In the genomic region with DNA sequence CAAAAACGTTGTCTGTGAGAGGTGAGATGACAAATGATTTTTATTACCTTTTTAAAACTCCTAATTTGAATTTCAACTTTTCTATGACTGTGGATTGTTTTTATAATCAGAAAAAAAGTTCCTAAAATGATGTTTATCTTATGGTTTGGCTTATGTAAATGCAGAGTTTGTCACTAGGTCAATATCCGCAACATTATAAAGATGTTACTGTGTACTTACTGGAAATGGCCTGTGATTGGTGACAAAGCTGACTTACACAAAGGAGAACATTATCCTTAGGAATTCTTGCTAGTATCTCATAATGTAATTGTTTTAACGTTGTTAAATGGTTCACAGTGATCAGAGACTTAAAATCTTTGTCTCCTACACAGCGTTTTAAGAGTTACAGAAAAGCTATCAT, we compare ENCODE assay signal across 27 cellular contexts.
"Had no signal": no experiment of that assay in that cellular context is flagged by ENCODE, and none has a peak within 500 bp of the region (broad histone marks: within the 10 kb centered on the region; RNA-seq: fewer than 3 reads in every experiment).

No MANE protein-coding gene starts in this region.

- H3K27ac ChIP-seq: colonic mucosa, epithelial cell of prostate, esophagus squamous epithelium, gastrocnemius medialis, heart right ventricle, left lung, lower lobe of right lung had no signal

- H3K4me1 ChIP-seq: colonic mucosa, esophagus squamous epithelium, gastrocnemius medialis, heart right ventricle, left lung, lower lobe of right lung had no signal

- H3K4me3 Mint-ChIP-seq: dendritic cell treated with granulocyte-macrophage colony-stimulating factor and Interleukin-4, amounts not matched to agents 40 ng/mL and 50 ng/mL, for 4 days; effector memory CD8-positive, alpha-beta T cell; endodermal cell; mesothelial cell of epicardium had no signal

- H3K4me3 ChIP-seq: colonic mucosa, esophagus squamous epithelium, gastrocnemius medialis, heart right ventricle, left lung, lower lobe of right lung, mucosa of descending colon had no signal

- H3K9me3 ChIP-seq: colonic mucosa, esophagus squamous epithelium, gastrocnemius medialis, heart right ventricle, left lung, lower lobe of right lung, mucosa of descending colon had no signal

- H3K9me3 Mint-ChIP-seq: dendritic cell treated with granulocyte-macrophage colony-stimulating factor and Interleukin-4, amounts not matched to agents 40 ng/mL and 50 ng/mL, for 4 days; effector memory CD8-positive, alpha-beta T cell; endodermal cell; mesothelial cell of epicardium had no signal

- H3K27ac Mint-ChIP-seq: dendritic cell treated with granulocyte-macrophage colony-stimulating factor and Interleukin-4, amounts not matched to agents 40 ng/mL and 50 ng/mL, for 4 days; effector memory CD8-positive, alpha-beta T cell; endodermal cell; mesothelial cell of epicardium had no signal

- H3K27me3 ChIP-seq: colonic mucosa, esophagus squamous epithelium, gastrocnemius medialis, heart right ventricle, left lung had no signal

- DNase-seq: colonic mucosa; cortex of kidney; effector CD8-positive, alpha-beta T cell; effector memory CD8-positive, alpha-beta T cell; endodermal cell; erythroblast; esophagus squamous epithelium; foreskin fibroblast; foreskin melanocyte; gastrocnemius medialis; glutamatergic neuron; head of caudate nucleus; heart right ventricle; hippocampal formation; left cardiac atrium; left lung; left ventricle myocardium superior; lower lobe of right lung; mesenchymal stem cell; mucosa of descending colon had no signal

- ATAC-seq: effector memory CD8-positive, alpha-beta T cell; esophagus mucosa; gastrocnemius medialis; heart right ventricle; left cardiac atrium; left lung; left ventricle myocardium superior; lower lobe of right lung; mucosa of descending colon had no signal

- FAIRE-seq: endometrium, islet of Langerhans, keratinocyte had no signal

- H3K36me3 ChIP-seq: colonic mucosa, esophagus squamous epithelium, gastrocnemius medialis, heart right ventricle, left lung, lower lobe of right lung had no signal

- H3K36me3 Mint-ChIP-seq: mesothelial cell of epicardium had no signal
